In the genomic region with DNA sequence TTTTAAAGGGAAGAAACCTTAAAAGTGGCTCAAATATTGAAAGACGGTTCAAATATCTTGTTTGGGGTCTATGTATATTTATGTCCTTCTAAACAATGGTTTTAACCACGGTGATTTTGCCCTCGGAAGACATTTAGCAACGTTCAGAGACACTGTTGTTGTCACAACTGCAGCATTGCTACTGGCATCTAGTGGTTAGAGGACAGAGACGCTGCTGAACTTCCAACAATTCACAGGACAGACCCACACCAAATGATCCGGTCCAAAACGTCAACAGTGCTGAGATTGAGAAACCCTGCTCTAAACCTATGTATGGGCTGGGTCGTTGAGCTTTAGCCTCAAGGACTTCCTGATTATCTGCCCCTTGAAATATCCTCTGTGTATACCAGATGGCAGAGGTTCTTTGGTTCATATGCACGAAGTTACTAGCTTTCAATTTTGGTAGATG, we compare ENCODE assay signal across 8 cellular contexts. TPM values are rescaled to one million over a fixed set of nuclear protein-coding genes. Genes with fewer than 3 reads are reported as not detected.
DNase-seq lines count a peak whose midpoint lies in the region; ATAC-seq and TF ChIP-seq lines count a peak whose summit lies in the region.

No MANE protein-coding gene starts in this region.

- peak; percentile 42 for DNase-seq in activated naive CD4-positive, alpha-beta T cell treated with anti-CD3 and anti-CD28 coated beads for 36 hours
- DNase-seq in activated naive CD4-positive, alpha-beta T cell treated with anti-CD3 and anti-CD28 coated beads, Interleukin-2, amount 50 U/mL, for 16 hours: no peak
- DNase-seq in LNCaP clone FGC (ENCODE audit: low read depth): peak; percentile 8
- DNase-seq in activated T-helper 1 cell treated with anti-CD3 and anti-CD28 coated beads, Interleukin-12 subunit alpha, Interleukin-12 subunit beta, Interleukin-2, Interleukin-4 antibody, amounts not matched to agents 30 ng/mL and 10 ng/mL and 1 ng/mL, durations not matched to agents 14 hours and 24 hours and 36 hours (ENCODE audit: low spot score): peak; percentile 4
- peak; percentile 80 for DNase-seq in globus pallidus (ENCODE audit: low spot score)
- DNase-seq in pons (ENCODE audit: low spot score): peak; percentile 90

- peak; percentile 70 for TF ChIP-seq CTCF in LNCaP clone FGC (IDR thresholded peaks at IDR 0.05; ENCODE audit: control insufficient read depth, extremely low read depth, insufficient read depth)

- H3K36me3 Mint-ChIP-seq in activated naive CD4-positive, alpha-beta T cell treated with anti-CD3 and anti-CD28 coated beads for 36 hours (ENCODE audit: low read depth): peaks cover 11% of the 10 kb centered on the region
- peaks cover 11% of the 10 kb centered on the region for H3K36me3 Mint-ChIP-seq in activated T-helper 1 cell treated with anti-CD3 and anti-CD28 coated beads, Interleukin-12 subunit alpha, Interleukin-12 subunit beta, Interleukin-2, Interleukin-4 antibody, amounts not matched to agents 30 ng/mL and 10 ng/mL and 1 ng/mL, durations not matched to agents 14 hours and 24 hours and 36 hours (ENCODE audit: low read depth)

- H3K9me3 Mint-ChIP-seq in activated naive CD4-positive, alpha-beta T cell treated with anti-CD3 and anti-CD28 coated beads for 36 hours: no peaks in the 10 kb centered on the region
- H3K9me3 Mint-ChIP-seq in activated T-helper 1 cell treated with anti-CD3 and anti-CD28 coated beads, Interleukin-12 subunit alpha, Interleukin-12 subunit beta, Interleukin-2, Interleukin-4 antibody, amounts not matched to agents 30 ng/mL and 10 ng/mL and 1 ng/mL, durations not matched to agents 14 hours and 24 hours and 36 hours: no peaks in the 10 kb centered on the region

- H3K4me1 Mint-ChIP-seq in activated naive CD4-positive, alpha-beta T cell treated with anti-CD3 and anti-CD28 coated beads for 36 hours (ENCODE audit: low read depth): peaks cover 24% of the 10 kb centered on the region
- H3K4me1 Mint-ChIP-seq in activated T-helper 1 cell treated with anti-CD3 and anti-CD28 coated beads, Interleukin-12 subunit alpha, Interleukin-12 subunit beta, Interleukin-2, Interleukin-4 antibody, amounts not matched to agents 30 ng/mL and 10 ng/mL and 1 ng/mL, durations not matched to agents 14 hours and 24 hours and 36 hours (ENCODE audit: low read depth): peaks cover 23% of the 10 kb centered on the region

- H3K27me3 Mint-ChIP-seq in activated naive CD4-positive, alpha-beta T cell treated with anti-CD3 and anti-CD28 coated beads for 36 hours (ENCODE audit: low read depth): no peaks in the 10 kb centered on the region
- peaks cover 2% of the 10 kb centered on the region for H3K27me3 Mint-ChIP-seq in activated T-helper 1 cell treated with anti-CD3 and anti-CD28 coated beads, Interleukin-12 subunit alpha, Interleukin-12 subunit beta, Interleukin-2, Interleukin-4 antibody, amounts not matched to agents 30 ng/mL and 10 ng/mL and 1 ng/mL, durations not matched to agents 14 hours and 24 hours and 36 hours (ENCODE audit: insufficient read depth)

- intact Hi-C loops in activated naive CD4-positive, alpha-beta T cell treated with anti-CD3 and anti-CD28 coated beads for 36 hours (cut with micrococcal nuclease): loop anchor here (1.0 to 2.0 kb wide), 3 partner anchors 26 to 101 kb away; no protein-coding TSS in a partner anchor
- intact Hi-C loops in activated T-helper 1 cell treated with anti-CD3 and anti-CD28 coated beads, Interleukin-12 subunit alpha, Interleukin-12 subunit beta, Interleukin-2, Interleukin-4 antibody, amounts not matched to agents 30 ng/mL and 10 ng/mL and 1 ng/mL, durations not matched to agents 14 hours and 24 hours and 36 hours (cut with micrococcal nuclease): loop anchor here (1.0 to 5.0 kb wide), 6 partner anchors 101 to 824 kb away; partner anchors contain the start of genes GPATCH2L, IFT43, SAMD15 and TMED8

- H3K27ac Mint-ChIP-seq in activated naive CD4-positive, alpha-beta T cell treated with anti-CD3 and anti-CD28 coated beads for 36 hours: peak overlapping the region; percentile 10
- H3K27ac Mint-ChIP-seq in activated T-helper 1 cell treated with anti-CD3 and anti-CD28 coated beads, Interleukin-12 subunit alpha, Interleukin-12 subunit beta, Interleukin-2, Interleukin-4 antibody, amounts not matched to agents 30 ng/mL and 10 ng/mL and 1 ng/mL, durations not matched to agents 14 hours and 24 hours and 36 hours: peak overlapping the region; percentile 46

- H3K4me3 ChIP-seq in LNCaP clone FGC (ENCODE audit: low read depth, low read length): peak overlapping the region; percentile 85

- ATAC-seq in HG02798 (IDR thresholded peaks at IDR 0.05; ENCODE audit: poor library complexity, unreplicated experiment): no peak
- ATAC-seq in GM18868 (IDR thresholded peaks at IDR 0.05; ENCODE audit: unreplicated experiment): no peak

- peak overlapping the region; percentile 91 for H3K4me3 Mint-ChIP-seq in activated naive CD4-positive, alpha-beta T cell treated with anti-CD3 and anti-CD28 coated beads for 36 hours
- H3K4me3 Mint-ChIP-seq in activated T-helper 1 cell treated with anti-CD3 and anti-CD28 coated beads, Interleukin-12 subunit alpha, Interleukin-12 subunit beta, Interleukin-2, Interleukin-4 antibody, amounts not matched to agents 30 ng/mL and 10 ng/mL and 1 ng/mL, durations not matched to agents 14 hours and 24 hours and 36 hours: peak overlapping the region; percentile 96

- CTCF ChIA-PET in activated naive CD4-positive, alpha-beta T cell treated with anti-CD3 and anti-CD28 coated beads for 36 hours (lab: Charles Lee): interaction anchor here (0.6 to 2.9 kb wide), 18 partner anchors 9 to 743 kb away, joined by 3 to 20 read pairs (median 4); partner anchors contain the start of gene LRRC74A

RNA-seq across cellular contexts. Expression of gene ANGEL1, which starts 1.7 kb away (rescaled TPM):
- total RNA-seq in activated naive CD4-positive, alpha-beta T cell treated with anti-CD3 and anti-CD28 coated beads for 36 hours: 10 to 100 TPM; 17.0 to 19.8 TPM
- 14.1 and 14.8 TPM in 2 replicates for total RNA-seq in activated T-helper 1 cell treated with anti-CD3 and anti-CD28 coated beads, Interleukin-12 subunit alpha, Interleukin-12 subunit beta, Interleukin-2, Interleukin-4 antibody, amounts not matched to agents 30 ng/mL and 10 ng/mL and 1 ng/mL, durations not matched to agents 14 hours and 24 hours and 36 hours

RNA-seq across cellular contexts. Expression of gene LRRC74A, which starts 15.2 kb away (rescaled TPM):
- total RNA-seq in activated naive CD4-positive, alpha-beta T cell treated with anti-CD3 and anti-CD28 coated beads for 36 hours: not detected
- not detected in 2 replicates for total RNA-seq in activated T-helper 1 cell treated with anti-CD3 and anti-CD28 coated beads, Interleukin-12 subunit alpha, Interleukin-12 subunit beta, Interleukin-2, Interleukin-4 antibody, amounts not matched to agents 30 ng/mL and 10 ng/mL and 1 ng/mL, durations not matched to agents 14 hours and 24 hours and 36 hours

RNA-seq across cellular contexts. Expression of gene VASH1, which starts 49.7 kb away (rescaled TPM):
- total RNA-seq in activated naive CD4-positive, alpha-beta T cell treated with anti-CD3 and anti-CD28 coated beads for 36 hours: 1 to 10 TPM in 1 of 2 experiments, under 1 TPM in 1; 0.86 to 1.2 TPM
- 6.1 and 7.1 TPM in 2 replicates for total RNA-seq in activated T-helper 1 cell treated with anti-CD3 and anti-CD28 coated beads, Interleukin-12 subunit alpha, Interleukin-12 subunit beta, Interleukin-2, Interleukin-4 antibody, amounts not matched to agents 30 ng/mL and 10 ng/mL and 1 ng/mL, durations not matched to agents 14 hours and 24 hours and 36 hours
